ENCODE assay signal across 9 cellular contexts in the genomic region with DNA sequence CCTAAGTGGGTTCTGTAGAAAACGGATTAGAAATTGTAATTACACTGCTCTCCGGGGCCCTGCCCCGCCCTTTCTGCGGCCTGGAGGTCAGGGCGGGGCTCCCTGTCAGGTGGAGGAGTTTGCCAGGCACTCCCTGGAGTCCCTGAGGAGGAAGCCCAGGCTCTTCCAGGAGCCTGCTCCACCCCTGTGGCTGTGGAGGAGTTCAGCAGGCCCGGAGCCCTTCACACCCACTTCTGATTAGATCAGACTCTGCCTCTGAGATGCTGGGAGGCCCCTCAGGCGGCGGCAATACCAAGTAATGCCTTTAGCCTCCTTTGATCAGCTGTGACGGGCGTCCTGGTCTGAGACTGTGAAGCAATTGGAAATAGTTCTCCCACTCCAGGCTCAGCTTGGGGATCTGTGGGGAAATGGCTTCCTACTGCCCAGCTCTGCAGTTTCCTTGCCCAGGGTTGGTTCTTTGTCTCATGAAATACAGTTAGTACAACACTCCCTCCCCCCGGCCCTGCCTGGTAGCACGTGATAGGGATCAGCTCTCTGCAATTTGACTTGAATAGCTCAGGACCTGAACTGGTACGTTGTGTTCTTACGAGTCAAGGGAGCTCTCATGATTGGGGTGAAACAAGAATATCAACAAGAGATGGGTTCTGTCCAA. TPM values are rescaled to one million over a fixed set of nuclear protein-coding genes. Genes with fewer than 3 reads are reported as not detected.
A peak's percentile ranks its signal among the peaks of the same experiment; 100 is the strongest.
DNase-seq lines count a peak whose midpoint lies in the region; ATAC-seq, FAIRE-seq and TF ChIP-seq lines count a peak whose summit lies in the region.
"Had no signal": no experiment of that assay in that cellular context is flagged by ENCODE, and none has a peak within 500 bp of the region (broad histone marks: within the 10 kb centered on the region; RNA-seq: fewer than 3 reads in every experiment).

No MANE protein-coding gene starts in this region.

- H3K4me3 ChIP-seq in astrocyte of the spinal cord (ENCODE audit: low read depth, low read length): no peak overlapping the region
- H3K4me3 ChIP-seq in small intestine (ENCODE audit: low read depth in 1 of 2, low read length in 2 of 2): no peak overlapping the region
- H3K4me3 ChIP-seq: tibial artery had no signal

- peak overlapping the region in 1 of 2 donors; percentile 52 for H3K27ac ChIP-seq in small intestine (ENCODE audit: low read depth in 1 of 2, low read length in 1 of 2)
- H3K27ac ChIP-seq: tibial artery had no signal

- in situ Hi-C loops in astrocyte of the spinal cord (cut with HindIII; ENCODE audit: low sequenced_read_pairs): no loop called here

- no peaks in the 10 kb centered on the region for H3K9me3 ChIP-seq in small intestine (ENCODE audit: control insufficient read depth, low read depth)
- H3K9me3 ChIP-seq: tibial artery had no signal

- no peak for TF ChIP-seq CTCF in astrocyte of the spinal cord (IDR thresholded peaks at IDR 0.05; ENCODE audit: low read depth, low read length)

- H3K4me1 ChIP-seq in small intestine (ENCODE audit: control insufficient read depth in 2 of 2, insufficient read depth in 1 of 2, low read depth in 1 of 2, low read length in 1 of 2): peaks cover 0 to 6% of the 10 kb centered on the region in 2 donors

- WGBS in small intestine, 3 donors: 21 to 51% (median 38%) methylated on average over 14 of the region's 14 CpGs

- peak; percentile 94 for DNase-seq in HPDE6-E6E7 (ENCODE audit: extremely low spot score)
- DNase-seq in astrocyte of the spinal cord (ENCODE audit: low read depth, low spot score): peak; percentile 38
- peak; percentile 81 for DNase-seq in iPS-NIHi7 (ENCODE audit: extremely low spot score)
- DNase-seq in small intestine: peak; percentile 89
- no peak for DNase-seq in NCI-H146 treated with DMSO at 0.1 percent for 48 hours (lab: John Stamatoyannopoulos, UW; ENCODE audit: unreplicated experiment)

- no peak for ATAC-seq in HG02571 (IDR thresholded peaks at IDR 0.05; ENCODE audit: unreplicated experiment)
- ATAC-seq in GM21515 (IDR thresholded peaks at IDR 0.05; ENCODE audit: unreplicated experiment): no peak
- ATAC-seq in GM18498 (IDR thresholded peaks at IDR 0.05; ENCODE audit: unreplicated experiment): no peak

- no peaks in the 10 kb centered on the region for H3K36me3 ChIP-seq in small intestine (ENCODE audit: control insufficient read depth in 2 of 2, insufficient read depth in 2 of 2, low read length in 2 of 2)

- no peak for FAIRE-seq in small intestine (lab: Jason Lieb, UNC)

- no peaks in the 10 kb centered on the region for H3K27me3 ChIP-seq in small intestine (ENCODE audit: control insufficient read depth in 2 of 2, insufficient read depth in 2 of 2, low read length in 2 of 2)

RNA-seq across cellular contexts. Expression of gene BAIAP2, which starts 22.3 kb away (rescaled TPM):
- polyA plus RNA-seq in small intestine: 10 to 100 TPM in 1 of 3 donors, 1 to 10 TPM in 2; 1.8 to 14.5 (median 3.8) TPM
